Comparison of ENCODE assay signal across 1 cellular context in the genomic region with DNA sequence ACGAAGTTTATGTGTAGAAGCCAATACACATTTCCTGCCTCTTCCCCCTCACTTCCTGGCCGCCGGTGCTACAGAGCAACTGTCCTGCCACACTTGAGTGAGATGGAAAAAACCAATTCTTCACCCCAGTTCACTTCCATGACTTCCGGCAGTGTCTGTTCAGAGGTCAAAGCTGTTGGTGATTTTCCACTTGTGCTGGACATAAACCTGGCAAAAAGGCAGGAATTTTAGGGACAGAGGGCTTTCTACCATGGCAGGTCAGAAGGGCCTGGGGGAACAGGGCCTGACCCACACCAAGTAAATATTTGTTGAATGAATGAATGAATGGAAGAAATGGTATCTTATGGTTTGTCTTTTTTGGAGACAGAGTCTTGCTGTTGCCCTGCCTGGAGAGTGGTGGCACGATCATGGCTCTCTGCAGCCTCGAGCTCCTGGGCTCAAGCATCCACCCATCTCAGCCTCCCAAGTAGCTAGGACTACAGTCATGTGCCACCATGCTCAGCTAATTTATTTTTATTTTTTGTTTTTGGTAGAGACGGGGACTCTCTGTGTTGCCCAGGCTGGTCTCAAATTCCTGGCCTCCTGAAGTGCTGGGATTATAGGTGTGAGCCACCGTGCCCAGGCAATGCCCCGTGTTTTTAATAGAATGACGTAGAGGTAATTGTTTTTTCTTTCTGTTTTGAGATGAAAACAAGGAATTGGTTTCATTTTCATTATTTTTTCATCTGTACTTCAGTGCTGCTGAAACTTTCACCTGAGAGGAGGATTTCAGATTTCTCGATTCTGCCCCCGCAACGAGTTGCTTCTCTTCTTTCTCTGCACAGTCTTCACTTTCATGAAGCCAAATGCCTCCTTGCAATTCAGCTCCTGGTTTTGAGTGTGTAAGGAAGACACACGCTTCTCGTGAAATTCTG.
TF ChIP-seq lines count a peak whose summit lies in the region.

No MANE protein-coding gene starts in this region.

TF ChIP-seq in HepG2, 621 proteins besides CTCF, POLR2A, EP300 and RAD21 (continued from another document and continues in another):
- no peak for TF ChIP-seq JDP2 (CRISPR knock-in tag; IDR thresholded peaks at IDR 0.05; ENCODE audit: borderline replicate concordance)
- TF ChIP-seq ELF3 (CRISPR knock-in tag; IDR thresholded peaks at IDR 0.05): peak; percentile 98
- no peak for TF ChIP-seq GPN1 (CRISPR knock-in tag; IDR thresholded peaks at IDR 0.05; ENCODE audit: borderline replicate concordance)
- TF ChIP-seq, protein P1, sequence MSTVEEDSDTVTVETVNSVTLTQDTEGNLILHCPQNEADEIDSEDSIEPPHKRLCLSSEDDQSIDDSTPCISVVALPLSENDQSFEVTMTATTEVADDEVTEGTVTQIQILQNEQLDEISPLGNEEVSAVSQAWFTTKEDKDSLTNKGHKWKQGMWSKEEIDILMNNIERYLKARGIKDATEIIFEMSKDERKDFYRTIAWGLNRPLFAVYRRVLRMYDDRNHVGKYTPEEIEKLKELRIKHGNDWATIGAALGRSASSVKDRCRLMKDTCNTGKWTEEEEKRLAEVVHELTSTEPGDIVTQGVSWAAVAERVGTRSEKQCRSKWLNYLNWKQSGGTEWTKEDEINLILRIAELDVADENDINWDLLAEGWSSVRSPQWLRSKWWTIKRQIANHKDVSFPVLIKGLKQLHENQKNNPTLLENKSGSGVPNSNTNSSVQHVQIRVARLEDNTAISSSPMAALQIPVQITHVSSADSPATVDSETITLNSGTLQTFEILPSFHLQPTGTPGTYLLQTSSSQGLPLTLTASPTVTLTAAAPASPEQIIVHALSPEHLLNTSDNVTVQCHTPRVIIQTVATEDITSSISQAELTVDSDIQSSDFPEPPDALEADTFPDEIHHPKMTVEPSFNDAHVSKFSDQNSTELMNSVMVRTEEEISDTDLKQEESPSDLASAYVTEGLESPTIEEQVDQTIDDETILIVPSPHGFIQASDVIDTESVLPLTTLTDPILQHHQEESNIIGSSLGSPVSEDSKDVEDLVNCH (CRISPR knock-in tag; IDR thresholded peaks at IDR 0.05): no peak
- no peak for TF ChIP-seq ZNF10 (CRISPR knock-in tag; IDR thresholded peaks at IDR 0.05; ENCODE audit: borderline replicate concordance, low read depth)
- TF ChIP-seq, protein P2, sequence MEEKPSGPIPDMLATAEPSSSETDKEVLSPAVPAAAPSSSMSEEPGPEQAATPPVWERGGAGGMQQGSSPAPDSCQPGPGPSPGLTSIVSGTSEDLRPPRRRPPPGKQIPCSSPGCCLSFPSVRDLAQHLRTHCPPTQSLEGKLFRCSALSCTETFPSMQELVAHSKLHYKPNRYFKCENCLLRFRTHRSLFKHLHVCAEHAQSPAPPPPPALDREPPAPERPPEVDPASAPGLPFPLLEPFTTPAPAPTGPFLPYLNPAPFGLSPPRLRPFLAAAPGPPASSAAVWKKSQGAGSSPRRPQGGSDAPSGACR (CRISPR knock-in tag; IDR thresholded peaks at IDR 0.05): no peak
- TF ChIP-seq TCF12 (IDR thresholded peaks at IDR 0.05): no peak
- TF ChIP-seq TCF12 (CRISPR knock-in tag; IDR thresholded peaks at IDR 0.05): no peak
- no peak; the same call in 1 of the 2 replicates for TF ChIP-seq MIXL1 (CRISPR knock-in tag; IDR thresholded peaks at IDR 0.05)
- TF ChIP-seq ZNF773 (CRISPR knock-in tag; IDR thresholded peaks at IDR 0.05; ENCODE audit: borderline replicate concordance): no peak
- no peak for TF ChIP-seq MAZ (IDR thresholded peaks at IDR 0.05; ENCODE audit: borderline replicate concordance, low read depth, low read length)
- no peak for TF ChIP-seq MAZ (CRISPR knock-in tag; IDR thresholded peaks at IDR 0.05; ENCODE audit: low read depth)
- TF ChIP-seq RXRB (CRISPR knock-in tag; IDR thresholded peaks at IDR 0.05; ENCODE audit: borderline replicate concordance): peak; percentile 98
- no peak for TF ChIP-seq ATAD3A (CRISPR knock-in tag; IDR thresholded peaks at IDR 0.05)
- peak; percentile 92 for TF ChIP-seq ZMYM4 (CRISPR knock-in tag; IDR thresholded peaks at IDR 0.05)
- TF ChIP-seq, protein P3, sequence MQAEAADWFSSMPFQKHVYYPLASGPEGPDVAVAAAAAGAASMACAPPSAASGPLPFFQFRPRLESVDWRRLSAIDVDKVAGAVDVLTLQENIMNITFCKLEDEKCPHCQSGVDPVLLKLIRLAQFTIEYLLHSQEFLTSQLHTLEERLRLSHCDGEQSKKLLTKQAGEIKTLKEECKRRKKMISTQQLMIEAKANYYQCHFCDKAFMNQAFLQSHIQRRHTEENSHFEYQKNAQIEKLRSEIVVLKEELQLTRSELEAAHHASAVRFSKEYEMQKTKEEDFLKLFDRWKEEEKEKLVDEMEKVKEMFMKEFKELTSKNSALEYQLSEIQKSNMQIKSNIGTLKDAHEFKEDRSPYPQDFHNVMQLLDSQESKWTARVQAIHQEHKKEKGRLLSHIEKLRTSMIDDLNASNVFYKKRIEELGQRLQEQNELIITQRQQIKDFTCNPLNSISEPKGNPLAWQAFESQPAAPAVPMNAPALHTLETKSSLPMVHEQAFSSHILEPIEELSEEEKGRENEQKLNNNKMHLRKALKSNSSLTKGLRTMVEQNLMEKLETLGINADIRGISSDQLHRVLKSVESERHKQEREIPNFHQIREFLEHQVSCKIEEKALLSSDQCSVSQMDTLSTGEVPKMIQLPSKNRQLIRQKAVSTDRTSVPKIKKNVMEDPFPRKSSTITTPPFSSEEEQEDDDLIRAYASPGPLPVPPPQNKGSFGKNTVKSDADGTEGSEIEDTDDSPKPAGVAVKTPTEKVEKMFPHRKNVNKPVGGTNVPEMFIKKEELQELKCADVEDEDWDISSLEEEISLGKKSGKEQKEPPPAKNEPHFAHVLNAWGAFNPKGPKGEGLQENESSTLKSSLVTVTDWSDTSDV (CRISPR knock-in tag; IDR thresholded peaks at IDR 0.05): no peak
- no peak for TF ChIP-seq ZFAT (CRISPR knock-in tag; conservative IDR thresholded peaks at IDR 0.05)
- TF ChIP-seq, protein P4, sequence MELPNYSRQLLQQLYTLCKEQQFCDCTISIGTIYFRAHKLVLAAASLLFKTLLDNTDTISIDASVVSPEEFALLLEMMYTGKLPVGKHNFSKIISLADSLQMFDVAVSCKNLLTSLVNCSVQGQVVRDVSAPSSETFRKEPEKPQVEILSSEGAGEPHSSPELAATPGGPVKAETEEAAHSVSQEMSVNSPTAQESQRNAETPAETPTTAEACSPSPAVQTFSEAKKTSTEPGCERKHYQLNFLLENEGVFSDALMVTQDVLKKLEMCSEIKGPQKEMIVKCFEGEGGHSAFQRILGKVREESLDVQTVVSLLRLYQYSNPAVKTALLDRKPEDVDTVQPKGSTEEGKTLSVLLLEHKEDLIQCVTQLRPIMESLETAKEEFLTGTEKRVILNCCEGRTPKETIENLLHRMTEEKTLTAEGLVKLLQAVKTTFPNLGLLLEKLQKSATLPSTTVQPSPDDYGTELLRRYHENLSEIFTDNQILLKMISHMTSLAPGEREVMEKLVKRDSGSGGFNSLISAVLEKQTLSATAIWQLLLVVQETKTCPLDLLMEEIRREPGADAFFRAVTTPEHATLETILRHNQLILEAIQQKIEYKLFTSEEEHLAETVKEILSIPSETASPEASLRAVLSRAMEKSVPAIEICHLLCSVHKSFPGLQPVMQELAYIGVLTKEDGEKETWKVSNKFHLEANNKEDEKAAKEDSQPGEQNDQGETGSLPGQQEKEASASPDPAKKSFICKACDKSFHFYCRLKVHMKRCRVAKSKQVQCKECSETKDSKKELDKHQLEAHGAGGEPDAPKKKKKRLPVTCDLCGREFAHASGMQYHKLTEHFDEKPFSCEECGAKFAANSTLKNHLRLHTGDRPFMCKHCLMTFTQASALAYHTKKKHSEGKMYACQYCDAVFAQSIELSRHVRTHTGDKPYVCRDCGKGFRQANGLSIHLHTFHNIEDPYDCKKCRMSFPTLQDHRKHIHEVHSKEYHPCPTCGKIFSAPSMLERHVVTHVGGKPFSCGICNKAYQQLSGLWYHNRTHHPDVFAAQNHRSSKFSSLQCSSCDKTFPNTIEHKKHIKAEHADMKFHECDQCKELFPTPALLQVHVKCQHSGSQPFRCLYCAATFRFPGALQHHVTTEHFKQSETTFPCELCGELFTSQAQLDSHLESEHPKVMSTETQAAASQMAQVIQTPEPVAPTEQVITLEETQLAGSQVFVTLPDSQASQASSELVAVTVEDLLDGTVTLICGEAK (IDR thresholded peaks at IDR 0.05): peak; percentile 52
- TF ChIP-seq, protein P4 (CRISPR knock-in tag; IDR thresholded peaks at IDR 0.05): peak; percentile 23; the same call in 1 of the 2 replicates
- no peak for TF ChIP-seq ZNF326 (CRISPR knock-in tag; IDR thresholded peaks at IDR 0.05; ENCODE audit: borderline replicate concordance)
- TF ChIP-seq, protein P5, sequence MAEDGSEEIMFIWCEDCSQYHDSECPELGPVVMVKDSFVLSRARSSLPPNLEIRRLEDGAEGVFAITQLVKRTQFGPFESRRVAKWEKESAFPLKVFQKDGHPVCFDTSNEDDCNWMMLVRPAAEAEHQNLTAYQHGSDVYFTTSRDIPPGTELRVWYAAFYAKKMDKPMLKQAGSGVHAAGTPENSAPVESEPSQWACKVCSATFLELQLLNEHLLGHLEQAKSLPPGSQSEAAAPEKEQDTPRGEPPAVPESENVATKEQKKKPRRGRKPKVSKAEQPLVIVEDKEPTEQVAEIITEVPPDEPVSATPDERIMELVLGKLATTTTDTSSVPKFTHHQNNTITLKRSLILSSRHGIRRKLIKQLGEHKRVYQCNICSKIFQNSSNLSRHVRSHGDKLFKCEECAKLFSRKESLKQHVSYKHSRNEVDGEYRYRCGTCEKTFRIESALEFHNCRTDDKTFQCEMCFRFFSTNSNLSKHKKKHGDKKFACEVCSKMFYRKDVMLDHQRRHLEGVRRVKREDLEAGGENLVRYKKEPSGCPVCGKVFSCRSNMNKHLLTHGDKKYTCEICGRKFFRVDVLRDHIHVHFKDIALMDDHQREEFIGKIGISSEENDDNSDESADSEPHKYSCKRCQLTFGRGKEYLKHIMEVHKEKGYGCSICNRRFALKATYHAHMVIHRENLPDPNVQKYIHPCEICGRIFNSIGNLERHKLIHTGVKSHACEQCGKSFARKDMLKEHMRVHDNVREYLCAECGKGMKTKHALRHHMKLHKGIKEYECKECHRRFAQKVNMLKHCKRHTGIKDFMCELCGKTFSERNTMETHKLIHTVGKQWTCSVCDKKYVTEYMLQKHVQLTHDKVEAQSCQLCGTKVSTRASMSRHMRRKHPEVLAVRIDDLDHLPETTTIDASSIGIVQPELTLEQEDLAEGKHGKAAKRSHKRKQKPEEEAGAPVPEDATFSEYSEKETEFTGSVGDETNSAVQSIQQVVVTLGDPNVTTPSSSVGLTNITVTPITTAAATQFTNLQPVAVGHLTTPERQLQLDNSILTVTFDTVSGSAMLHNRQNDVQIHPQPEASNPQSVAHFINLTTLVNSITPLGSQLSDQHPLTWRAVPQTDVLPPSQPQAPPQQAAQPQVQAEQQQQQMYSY (CRISPR knock-in tag; IDR thresholded peaks at IDR 0.05): no peak
- no peak for TF ChIP-seq ZNF549 (CRISPR knock-in tag; IDR thresholded peaks at IDR 0.05)
- TF ChIP-seq ZNF543 (CRISPR knock-in tag; IDR thresholded peaks at IDR 0.05): 0 out of 2 replicates have a peak, but pooled peaks have one; percentile 43
- TF ChIP-seq, protein P6, sequence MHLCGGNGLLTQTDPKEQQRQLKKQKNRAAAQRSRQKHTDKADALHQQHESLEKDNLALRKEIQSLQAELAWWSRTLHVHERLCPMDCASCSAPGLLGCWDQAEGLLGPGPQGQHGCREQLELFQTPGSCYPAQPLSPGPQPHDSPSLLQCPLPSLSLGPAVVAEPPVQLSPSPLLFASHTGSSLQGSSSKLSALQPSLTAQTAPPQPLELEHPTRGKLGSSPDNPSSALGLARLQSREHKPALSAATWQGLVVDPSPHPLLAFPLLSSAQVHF (CRISPR knock-in tag; IDR thresholded peaks at IDR 0.05): no peak
- no peak for TF ChIP-seq TOE1 (CRISPR knock-in tag; IDR thresholded peaks at IDR 0.05)
- no peak for TF ChIP-seq HCFC1 (IDR thresholded peaks at IDR 0.05; ENCODE audit: low read depth, low read length)
- TF ChIP-seq ZNF703 (CRISPR knock-in tag; IDR thresholded peaks at IDR 0.05; ENCODE audit: borderline replicate concordance): no peak
- TF ChIP-seq ZNF577 (CRISPR knock-in tag; IDR thresholded peaks at IDR 0.05; ENCODE audit: borderline replicate concordance, low read depth): no peak
- TF ChIP-seq ARNTL (CRISPR knock-in tag; IDR thresholded peaks at IDR 0.05): peak; percentile 83
- no peak for TF ChIP-seq ZNF75D (CRISPR knock-in tag; IDR thresholded peaks at IDR 0.05; ENCODE audit: borderline replicate concordance)
- TF ChIP-seq, protein P7, sequence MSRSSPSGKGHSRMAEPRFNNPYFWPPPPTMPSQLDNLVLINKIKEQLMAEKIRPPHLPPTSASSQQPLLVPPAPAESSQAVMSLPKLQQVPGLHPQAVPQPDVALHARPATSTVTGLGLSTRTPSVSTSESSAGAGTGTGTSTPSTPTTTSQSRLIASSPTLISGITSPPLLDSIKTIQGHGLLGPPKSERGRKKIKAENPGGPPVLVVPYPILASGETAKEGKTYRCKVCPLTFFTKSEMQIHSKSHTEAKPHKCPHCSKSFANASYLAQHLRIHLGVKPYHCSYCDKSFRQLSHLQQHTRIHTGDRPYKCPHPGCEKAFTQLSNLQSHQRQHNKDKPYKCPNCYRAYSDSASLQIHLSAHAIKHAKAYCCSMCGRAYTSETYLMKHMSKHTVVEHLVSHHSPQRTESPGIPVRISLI (CRISPR knock-in tag; IDR thresholded peaks at IDR 0.05; ENCODE audit: borderline replicate concordance): peak; percentile 87; the same call in 1 of the 2 replicates
